ENCODE assay signal across 1 cellular context in the genomic region with DNA sequence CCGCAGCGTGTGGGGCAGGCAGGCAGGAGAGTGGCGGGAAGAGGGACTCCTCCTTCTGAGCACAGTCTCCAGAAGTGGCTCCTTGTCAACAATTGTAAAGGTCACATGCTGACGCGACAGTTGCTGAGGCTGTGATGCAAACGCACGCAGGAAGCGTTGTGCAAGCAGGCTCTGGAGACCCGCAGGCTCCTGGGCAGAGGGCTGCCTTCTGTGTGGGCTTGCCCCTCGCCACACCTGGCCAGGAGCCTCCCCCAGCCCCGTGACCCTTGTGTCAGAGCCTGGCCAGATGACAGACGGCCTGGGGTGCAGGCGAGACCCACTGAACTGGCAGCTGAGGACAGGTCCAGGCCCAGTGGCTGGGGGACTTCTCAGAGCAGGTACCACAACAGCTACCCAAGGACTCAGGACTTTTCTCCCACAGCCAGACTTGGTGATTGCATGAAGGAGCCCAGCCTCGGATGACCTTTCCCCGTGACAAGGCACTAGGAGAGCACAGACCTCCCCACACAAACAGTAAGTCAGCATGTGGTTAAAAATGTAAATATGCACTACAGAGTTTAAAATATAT.
TF ChIP-seq lines count a peak whose summit lies in the region.

No MANE protein-coding gene starts in this region.

TF ChIP-seq in K562, 482 proteins besides CTCF, POLR2A, EP300 and RAD21 (continued from another document and continues in another):
- TF ChIP-seq, protein P1, sequence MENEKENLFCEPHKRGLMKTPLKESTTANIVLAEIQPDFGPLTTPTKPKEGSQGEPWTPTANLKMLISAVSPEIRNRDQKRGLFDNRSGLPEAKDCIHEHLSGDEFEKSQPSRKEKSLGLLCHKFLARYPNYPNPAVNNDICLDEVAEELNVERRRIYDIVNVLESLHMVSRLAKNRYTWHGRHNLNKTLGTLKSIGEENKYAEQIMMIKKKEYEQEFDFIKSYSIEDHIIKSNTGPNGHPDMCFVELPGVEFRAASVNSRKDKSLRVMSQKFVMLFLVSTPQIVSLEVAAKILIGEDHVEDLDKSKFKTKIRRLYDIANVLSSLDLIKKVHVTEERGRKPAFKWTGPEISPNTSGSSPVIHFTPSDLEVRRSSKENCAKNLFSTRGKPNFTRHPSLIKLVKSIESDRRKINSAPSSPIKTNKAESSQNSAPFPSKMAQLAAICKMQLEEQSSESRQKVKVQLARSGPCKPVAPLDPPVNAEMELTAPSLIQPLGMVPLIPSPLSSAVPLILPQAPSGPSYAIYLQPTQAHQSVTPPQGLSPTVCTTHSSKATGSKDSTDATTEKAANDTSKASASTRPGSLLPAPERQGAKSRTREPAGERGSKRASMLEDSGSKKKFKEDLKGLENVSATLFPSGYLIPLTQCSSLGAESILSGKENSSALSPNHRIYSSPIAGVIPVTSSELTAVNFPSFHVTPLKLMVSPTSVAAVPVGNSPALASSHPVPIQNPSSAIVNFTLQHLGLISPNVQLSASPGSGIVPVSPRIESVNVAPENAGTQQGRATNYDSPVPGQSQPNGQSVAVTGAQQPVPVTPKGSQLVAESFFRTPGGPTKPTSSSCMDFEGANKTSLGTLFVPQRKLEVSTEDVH (IDR thresholded peaks at IDR 0.05; ENCODE audit: low read depth, partially characterized antibody) = no peak
- TF ChIP-seq GATAD2A (IDR thresholded peaks at IDR 0.05) = 0 out of 2 replicates have a peak, but pooled peaks have one; percentile 52
- peak; percentile 32; the same call in 1 of the 2 replicates for TF ChIP-seq ESRRA (IDR thresholded peaks at IDR 0.05; ENCODE audit: borderline replicate concordance, low read depth)
- TF ChIP-seq RBM34 (IDR thresholded peaks at IDR 0.05; ENCODE audit: borderline replicate concordance, insufficient read depth, low read length) = no peak
- 0 out of 4 replicates have a peak, but pooled peaks of 1 of the 2 experiments have one; percentile 3 for TF ChIP-seq FOXA3 (CRISPR knock-in tag; conservative IDR thresholded peaks at IDR 0.05 in 1 of 2, IDR thresholded peaks at IDR 0.05 in 1 of 2)
- TF ChIP-seq ZNF785 (CRISPR knock-in tag; IDR thresholded peaks at IDR 0.05) = no peak
- TF ChIP-seq SRSF3 (IDR thresholded peaks at IDR 0.05; ENCODE audit: insufficient read depth, low read length) = no peak
- TF ChIP-seq TBL1XR1 (IDR thresholded peaks at IDR 0.05; ENCODE audit: low read length in 2 of 2) = no peak
- TF ChIP-seq TOE1 (IDR thresholded peaks at IDR 0.05; ENCODE audit: borderline replicate concordance) = no peak
- TF ChIP-seq TOE1 (CRISPR knock-in tag; IDR thresholded peaks at IDR 0.05; ENCODE audit: borderline replicate concordance, low read depth) = no peak
- TF ChIP-seq, protein P2, sequence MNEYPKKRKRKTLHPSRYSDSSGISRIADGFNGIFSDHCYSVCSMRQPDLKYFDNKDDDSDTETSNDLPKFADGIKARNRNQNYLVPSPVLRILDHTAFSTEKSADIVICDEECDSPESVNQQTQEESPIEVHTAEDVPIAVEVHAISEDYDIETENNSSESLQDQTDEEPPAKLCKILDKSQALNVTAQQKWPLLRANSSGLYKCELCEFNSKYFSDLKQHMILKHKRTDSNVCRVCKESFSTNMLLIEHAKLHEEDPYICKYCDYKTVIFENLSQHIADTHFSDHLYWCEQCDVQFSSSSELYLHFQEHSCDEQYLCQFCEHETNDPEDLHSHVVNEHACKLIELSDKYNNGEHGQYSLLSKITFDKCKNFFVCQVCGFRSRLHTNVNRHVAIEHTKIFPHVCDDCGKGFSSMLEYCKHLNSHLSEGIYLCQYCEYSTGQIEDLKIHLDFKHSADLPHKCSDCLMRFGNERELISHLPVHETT (CRISPR knock-in tag; conservative IDR thresholded peaks at IDR 0.05 in 1 of 2, IDR thresholded peaks at IDR 0.05 in 1 of 2) = no peak
- TF ChIP-seq TAF15 (IDR thresholded peaks at IDR 0.05; ENCODE audit: low read depth, low read length) = no peak
- no peak; a peak in 1 of 4 replicates for TF ChIP-seq SRF (CRISPR knock-in tag; IDR thresholded peaks at IDR 0.05)
- TF ChIP-seq C11orf30 (IDR thresholded peaks at IDR 0.05; ENCODE audit: low read depth) = peak; percentile 66
- 0 out of 2 replicates have a peak, but pooled peaks have one; percentile 34 for TF ChIP-seq ZNF175 (CRISPR knock-in tag; IDR thresholded peaks at IDR 0.05; ENCODE audit: low read depth)
- TF ChIP-seq, protein P3, sequence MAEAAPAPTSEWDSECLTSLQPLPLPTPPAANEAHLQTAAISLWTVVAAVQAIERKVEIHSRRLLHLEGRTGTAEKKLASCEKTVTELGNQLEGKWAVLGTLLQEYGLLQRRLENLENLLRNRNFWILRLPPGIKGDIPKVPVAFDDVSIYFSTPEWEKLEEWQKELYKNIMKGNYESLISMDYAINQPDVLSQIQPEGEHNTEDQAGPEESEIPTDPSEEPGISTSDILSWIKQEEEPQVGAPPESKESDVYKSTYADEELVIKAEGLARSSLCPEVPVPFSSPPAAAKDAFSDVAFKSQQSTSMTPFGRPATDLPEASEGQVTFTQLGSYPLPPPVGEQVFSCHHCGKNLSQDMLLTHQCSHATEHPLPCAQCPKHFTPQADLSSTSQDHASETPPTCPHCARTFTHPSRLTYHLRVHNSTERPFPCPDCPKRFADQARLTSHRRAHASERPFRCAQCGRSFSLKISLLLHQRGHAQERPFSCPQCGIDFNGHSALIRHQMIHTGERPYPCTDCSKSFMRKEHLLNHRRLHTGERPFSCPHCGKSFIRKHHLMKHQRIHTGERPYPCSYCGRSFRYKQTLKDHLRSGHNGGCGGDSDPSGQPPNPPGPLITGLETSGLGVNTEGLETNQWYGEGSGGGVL (CRISPR knock-in tag; IDR thresholded peaks at IDR 0.05) = no peak
- no peak for TF ChIP-seq ZBED1 (IDR thresholded peaks at IDR 0.05)
- no peak for TF ChIP-seq PPARD (CRISPR knock-in tag; IDR thresholded peaks at IDR 0.05)
- TF ChIP-seq LCOR (CRISPR knock-in tag; IDR thresholded peaks at IDR 0.05) = no peak
- no peak for TF ChIP-seq DACH1 (IDR thresholded peaks at IDR 0.05; ENCODE audit: partially characterized antibody)
- TF ChIP-seq RUNX1 (IDR thresholded peaks at IDR 0.05; ENCODE audit: low read depth) = no peak
- no peak for TF ChIP-seq ZNF780A (CRISPR knock-in tag; IDR thresholded peaks at IDR 0.05)
- peak; percentile 68; the same call in 1 of the 2 replicates for TF ChIP-seq SMAD4 (CRISPR knock-in tag; conservative IDR thresholded peaks at IDR 0.05)
- TF ChIP-seq CHCHD3 (CRISPR knock-in tag; IDR thresholded peaks at IDR 0.05) = no peak
- TF ChIP-seq NR4A1 (CRISPR knock-in tag; IDR thresholded peaks at IDR 0.05) = no peak
- peak; percentile 81 for TF ChIP-seq NR4A1 (tag; IDR thresholded peaks at IDR 0.05)
- no peak for TF ChIP-seq RBM14 (IDR thresholded peaks at IDR 0.05; ENCODE audit: borderline replicate concordance, insufficient read depth, low read depth, low read length)
- no peak for TF ChIP-seq HMG20A (CRISPR knock-in tag; conservative IDR thresholded peaks at IDR 0.05)
- TF ChIP-seq LARP7 (IDR thresholded peaks at IDR 0.05) = no peak
- TF ChIP-seq, protein P4, sequence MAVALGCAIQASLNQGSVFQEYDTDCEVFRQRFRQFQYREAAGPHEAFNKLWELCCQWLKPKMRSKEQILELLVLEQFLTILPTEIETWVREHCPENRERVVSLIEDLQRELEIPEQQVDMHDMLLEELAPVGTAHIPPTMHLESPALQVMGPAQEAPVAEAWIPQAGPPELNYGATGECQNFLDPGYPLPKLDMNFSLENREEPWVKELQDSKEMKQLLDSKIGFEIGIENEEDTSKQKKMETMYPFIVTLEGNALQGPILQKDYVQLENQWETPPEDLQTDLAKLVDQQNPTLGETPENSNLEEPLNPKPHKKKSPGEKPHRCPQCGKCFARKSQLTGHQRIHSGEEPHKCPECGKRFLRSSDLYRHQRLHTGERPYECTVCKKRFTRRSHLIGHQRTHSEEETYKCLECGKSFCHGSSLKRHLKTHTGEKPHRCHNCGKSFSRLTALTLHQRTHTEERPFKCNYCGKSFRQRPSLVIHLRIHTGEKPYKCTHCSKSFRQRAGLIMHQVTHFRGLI (CRISPR knock-in tag; IDR thresholded peaks at IDR 0.05) = no peak
- no peak for TF ChIP-seq ZFP36 (IDR thresholded peaks at IDR 0.05; ENCODE audit: low read depth, low read length, partially characterized antibody)
- 0 out of 2 replicates have a peak, but pooled peaks have one; percentile 57 for TF ChIP-seq ERF (CRISPR knock-in tag; IDR thresholded peaks at IDR 0.05)
- 0 out of 4 replicates have a peak, but pooled peaks of 1 of the 2 experiments have one; percentile 15 for TF ChIP-seq HDAC1 (IDR thresholded peaks at IDR 0.05)
- no peak for TF ChIP-seq MAFG (tag; conservative IDR thresholded peaks at IDR 0.05)
- TF ChIP-seq ATF7 (IDR thresholded peaks at IDR 0.05) = no peak
- TF ChIP-seq POU5F1 (IDR thresholded peaks at IDR 0.05; ENCODE audit: borderline replicate concordance, low read depth, low read length, partially characterized antibody) = no peak
- TF ChIP-seq CREM (IDR thresholded peaks at IDR 0.05; ENCODE audit: low read depth) = peak; percentile 63
- TF ChIP-seq, protein P5, sequence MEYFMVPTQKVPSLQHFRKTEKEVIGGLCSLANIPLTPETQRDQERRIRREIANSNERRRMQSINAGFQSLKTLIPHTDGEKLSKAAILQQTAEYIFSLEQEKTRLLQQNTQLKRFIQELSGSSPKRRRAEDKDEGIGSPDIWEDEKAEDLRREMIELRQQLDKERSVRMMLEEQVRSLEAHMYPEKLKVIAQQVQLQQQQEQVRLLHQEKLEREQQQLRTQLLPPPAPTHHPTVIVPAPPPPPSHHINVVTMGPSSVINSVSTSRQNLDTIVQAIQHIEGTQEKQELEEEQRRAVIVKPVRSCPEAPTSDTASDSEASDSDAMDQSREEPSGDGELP (CRISPR knock-in tag; IDR thresholded peaks at IDR 0.05; ENCODE audit: borderline replicate concordance) = no peak
- TF ChIP-seq TCFL5 (CRISPR knock-in tag; conservative IDR thresholded peaks at IDR 0.05) = no peak
- TF ChIP-seq MIER1 (IDR thresholded peaks at IDR 0.05; ENCODE audit: low read depth) = no peak
- TF ChIP-seq HNRNPL (IDR thresholded peaks at IDR 0.05; ENCODE audit: low read depth, low read length) = no peak
- TF ChIP-seq, protein P6, sequence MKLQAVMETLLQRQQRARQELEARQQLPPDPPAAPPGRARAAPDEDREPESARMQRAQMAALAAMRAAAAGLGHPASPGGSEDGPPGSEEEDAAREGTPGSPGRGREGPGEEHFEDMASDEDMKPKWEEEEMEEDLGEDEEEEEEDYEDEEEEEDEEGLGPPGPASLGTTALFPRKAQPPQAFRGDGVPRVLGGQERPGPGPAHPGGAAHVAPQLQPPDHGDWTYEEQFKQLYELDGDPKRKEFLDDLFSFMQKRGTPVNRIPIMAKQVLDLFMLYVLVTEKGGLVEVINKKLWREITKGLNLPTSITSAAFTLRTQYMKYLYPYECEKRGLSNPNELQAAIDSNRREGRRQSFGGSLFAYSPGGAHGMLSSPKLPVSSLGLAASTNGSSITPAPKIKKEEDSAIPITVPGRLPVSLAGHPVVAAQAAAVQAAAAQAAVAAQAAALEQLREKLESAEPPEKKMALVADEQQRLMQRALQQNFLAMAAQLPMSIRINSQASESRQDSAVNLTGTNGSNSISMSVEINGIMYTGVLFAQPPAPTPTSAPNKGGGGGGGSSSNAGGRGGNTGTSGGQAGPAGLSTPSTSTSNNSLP (IDR thresholded peaks at IDR 0.05; ENCODE audit: borderline replicate concordance, low read depth, low read length) = no peak
- TF ChIP-seq ZFX (CRISPR knock-in tag; IDR thresholded peaks at IDR 0.05) = no peak
- TF ChIP-seq ZNF232 (CRISPR knock-in tag; IDR thresholded peaks at IDR 0.05) = no peak
- no peak for TF ChIP-seq KAT8 (IDR thresholded peaks at IDR 0.05; ENCODE audit: low read depth)
- TF ChIP-seq CC2D1A (IDR thresholded peaks at IDR 0.05) = no peak
- TF ChIP-seq ETS2 (tag; IDR thresholded peaks at IDR 0.05; ENCODE audit: borderline replicate concordance, poor library complexity, severe bottlenecking) = peak; percentile 22
- peak; percentile 11 for TF ChIP-seq MEIS2 (IDR thresholded peaks at IDR 0.05; ENCODE audit: partially characterized antibody)
- TF ChIP-seq, protein P7, sequence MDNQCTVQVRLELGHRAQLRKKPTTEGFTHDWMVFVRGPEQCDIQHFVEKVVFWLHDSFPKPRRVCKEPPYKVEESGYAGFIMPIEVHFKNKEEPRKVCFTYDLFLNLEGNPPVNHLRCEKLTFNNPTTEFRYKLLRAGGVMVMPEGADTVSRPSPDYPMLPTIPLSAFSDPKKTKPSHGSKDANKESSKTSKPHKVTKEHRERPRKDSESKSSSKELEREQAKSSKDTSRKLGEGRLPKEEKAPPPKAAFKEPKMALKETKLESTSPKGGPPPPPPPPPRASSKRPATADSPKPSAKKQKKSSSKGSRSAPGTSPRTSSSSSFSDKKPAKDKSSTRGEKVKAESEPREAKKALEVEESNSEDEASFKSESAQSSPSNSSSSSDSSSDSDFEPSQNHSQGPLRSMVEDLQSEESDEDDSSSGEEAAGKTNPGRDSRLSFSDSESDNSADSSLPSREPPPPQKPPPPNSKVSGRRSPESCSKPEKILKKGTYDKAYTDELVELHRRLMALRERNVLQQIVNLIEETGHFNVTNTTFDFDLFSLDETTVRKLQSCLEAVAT (IDR thresholded peaks at IDR 0.05) = no peak
- no peak for TF ChIP-seq ZNF253 (CRISPR knock-in tag; conservative IDR thresholded peaks at IDR 0.05)
- no peak for TF ChIP-seq FUS (optimal IDR thresholded peaks at IDR 0.05; ENCODE audit: low read depth, low read length)
- TF ChIP-seq, protein P8, sequence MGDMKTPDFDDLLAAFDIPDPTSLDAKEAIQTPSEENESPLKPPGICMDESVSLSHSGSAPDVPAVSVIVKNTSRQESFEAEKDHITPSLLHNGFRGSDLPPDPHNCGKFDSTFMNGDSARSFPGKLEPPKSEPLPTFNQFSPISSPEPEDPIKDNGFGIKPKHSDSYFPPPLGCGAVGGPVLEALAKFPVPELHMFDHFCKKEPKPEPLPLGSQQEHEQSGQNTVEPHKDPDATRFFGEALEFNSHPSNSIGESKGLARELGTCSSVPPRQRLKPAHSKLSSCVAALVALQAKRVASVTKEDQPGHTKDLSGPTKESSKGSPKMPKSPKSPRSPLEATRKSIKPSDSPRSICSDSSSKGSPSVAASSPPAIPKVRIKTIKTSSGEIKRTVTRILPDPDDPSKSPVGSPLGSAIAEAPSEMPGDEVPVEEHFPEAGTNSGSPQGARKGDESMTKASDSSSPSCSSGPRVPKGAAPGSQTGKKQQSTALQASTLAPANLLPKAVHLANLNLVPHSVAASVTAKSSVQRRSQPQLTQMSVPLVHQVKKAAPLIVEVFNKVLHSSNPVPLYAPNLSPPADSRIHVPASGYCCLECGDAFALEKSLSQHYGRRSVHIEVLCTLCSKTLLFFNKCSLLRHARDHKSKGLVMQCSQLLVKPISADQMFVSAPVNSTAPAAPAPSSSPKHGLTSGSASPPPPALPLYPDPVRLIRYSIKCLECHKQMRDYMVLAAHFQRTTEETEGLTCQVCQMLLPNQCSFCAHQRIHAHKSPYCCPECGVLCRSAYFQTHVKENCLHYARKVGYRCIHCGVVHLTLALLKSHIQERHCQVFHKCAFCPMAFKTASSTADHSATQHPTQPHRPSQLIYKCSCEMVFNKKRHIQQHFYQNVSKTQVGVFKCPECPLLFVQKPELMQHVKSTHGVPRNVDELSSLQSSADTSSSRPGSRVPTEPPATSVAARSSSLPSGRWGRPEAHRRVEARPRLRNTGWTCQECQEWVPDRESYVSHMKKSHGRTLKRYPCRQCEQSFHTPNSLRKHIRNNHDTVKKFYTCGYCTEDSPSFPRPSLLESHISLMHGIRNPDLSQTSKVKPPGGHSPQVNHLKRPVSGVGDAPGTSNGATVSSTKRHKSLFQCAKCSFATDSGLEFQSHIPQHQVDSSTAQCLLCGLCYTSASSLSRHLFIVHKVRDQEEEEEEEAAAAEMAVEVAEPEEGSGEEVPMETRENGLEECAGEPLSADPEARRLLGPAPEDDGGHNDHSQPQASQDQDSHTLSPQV (IDR thresholded peaks at IDR 0.05) = peak; percentile 88
- TF ChIP-seq ZNF263 (CRISPR knock-in tag; IDR thresholded peaks at IDR 0.05; ENCODE audit: borderline replicate concordance) = peak; percentile 29; the same call in 1 of the 2 replicates
- TF ChIP-seq ZNF75A (CRISPR knock-in tag; IDR thresholded peaks at IDR 0.05) = 0 out of 2 replicates have a peak, but pooled peaks have one; percentile 11
- no peak for TF ChIP-seq CBX1 (IDR thresholded peaks at IDR 0.05; ENCODE audit: low read depth)
